ENCODE assay signal across 19 cellular contexts in genomic region chr3:57777774-57778173, GRCh38.
"Had no signal": no experiment of that assay in that cellular context is flagged by ENCODE, and none has a peak within 500 bp of the region (broad histone marks: within the 10 kb centered on the region; RNA-seq: fewer than 3 reads in every experiment).

No MANE protein-coding gene starts in this region.

- H3K4me1 ChIP-seq: colonic mucosa had no signal

- H3K4me3 ChIP-seq: colonic mucosa, lung had no signal

- H3K9me3 Mint-ChIP-seq: activated CD4-positive, alpha-beta memory T cell treated with anti-CD3 and anti-CD28 coated beads, Interleukin-2, amount 10 ng/mL, durations not matched to agents 7 days and 5 days; activated naive CD8-positive, alpha-beta T cell treated with anti-CD3 and anti-CD28 coated beads, Interleukin-2, amount 10 ng/mL, durations not matched to agents 7 days and 5 days; immature natural killer cell; stimulated activated memory B cell treated with anti-CD40 and anti-IgM and Interleukin-4, amounts not matched to agents 10 μg/mL and 1 μg/mL and 100 μg/mL, for 72 hours had no signal

- H3K27ac ChIP-seq: colonic mucosa, WERI-Rb-1 had no signal

- H3K27ac Mint-ChIP-seq: activated CD4-positive, alpha-beta memory T cell treated with anti-CD3 and anti-CD28 coated beads, Interleukin-2, amount 10 ng/mL, durations not matched to agents 7 days and 5 days; activated CD4-positive, alpha-beta T cell treated with anti-CD3 and anti-CD28 coated beads for 36 hours; activated naive CD8-positive, alpha-beta T cell treated with anti-CD3 and anti-CD28 coated beads, Interleukin-2, amount 10 ng/mL, durations not matched to agents 7 days and 5 days; stimulated activated memory B cell treated with anti-CD40 and anti-IgM and Interleukin-4, amounts not matched to agents 10 μg/mL and 1 μg/mL and 100 μg/mL, for 72 hours had no signal

- DNase-seq: activated CD4-positive, alpha-beta memory T cell treated with anti-CD3 and anti-CD28 coated beads, Interleukin-2, amount 10 ng/mL, durations not matched to agents 7 days and 5 days; activated CD4-positive, alpha-beta T cell treated with anti-CD3 and anti-CD28 coated beads for 36 hours; activated gamma-delta T cell; activated naive CD8-positive, alpha-beta T cell treated with anti-CD3 and anti-CD28 coated beads, Interleukin-2, amount 10 ng/mL, durations not matched to agents 7 days and 5 days; activated T-cell treated with anti-CD3 and anti-CD28 coated beads, Interleukin-2, amount 50 U/mL, for 48 hours; colonic mucosa; glutamatergic neuron; immature natural killer cell; left cardiac atrium; naive thymus-derived CD4-positive, alpha-beta T cell; right cardiac atrium; substantia nigra; T-helper 1 cell; trophoblast cell; WERI-Rb-1 had no signal

- H3K4me3 Mint-ChIP-seq: activated CD4-positive, alpha-beta memory T cell treated with anti-CD3 and anti-CD28 coated beads, Interleukin-2, amount 10 ng/mL, durations not matched to agents 7 days and 5 days; activated CD4-positive, alpha-beta T cell treated with anti-CD3 and anti-CD28 coated beads for 36 hours; activated naive CD8-positive, alpha-beta T cell treated with anti-CD3 and anti-CD28 coated beads, Interleukin-2, amount 10 ng/mL, durations not matched to agents 7 days and 5 days; immature natural killer cell; stimulated activated memory B cell treated with anti-CD40 and anti-IgM and Interleukin-4, amounts not matched to agents 10 μg/mL and 1 μg/mL and 100 μg/mL, for 72 hours had no signal

- H3K36me3 ChIP-seq: colonic mucosa, WERI-Rb-1 had no signal

- H3K27me3 ChIP-seq: colonic mucosa had no signal

- ATAC-seq: activated CD4-positive, alpha-beta T cell treated with anti-CD3 and anti-CD28 coated beads for 36 hours; left cardiac atrium; naive thymus-derived CD4-positive, alpha-beta T cell; right cardiac atrium; stimulated activated memory B cell treated with anti-CD40 and anti-IgM and Interleukin-4, amounts not matched to agents 10 μg/mL and 1 μg/mL and 100 μg/mL, for 72 hours had no signal

- FAIRE-seq: astrocyte had no signal

- H3K9me3 ChIP-seq: colonic mucosa had no signal

- H3K27me3 Mint-ChIP-seq: activated CD4-positive, alpha-beta memory T cell treated with anti-CD3 and anti-CD28 coated beads, Interleukin-2, amount 10 ng/mL, durations not matched to agents 7 days and 5 days; activated CD4-positive, alpha-beta T cell treated with anti-CD3 and anti-CD28 coated beads for 36 hours; activated naive CD8-positive, alpha-beta T cell treated with anti-CD3 and anti-CD28 coated beads, Interleukin-2, amount 10 ng/mL, durations not matched to agents 7 days and 5 days; naive thymus-derived CD4-positive, alpha-beta T cell; progenitor cell of endocrine pancreas; stimulated activated memory B cell treated with anti-CD40 and anti-IgM and Interleukin-4, amounts not matched to agents 10 μg/mL and 1 μg/mL and 100 μg/mL, for 72 hours had no signal
